In genomic region chr5:136132087-136132486, GRCh38 we compare ENCODE assay signal across 8 cellular contexts. TPM values are rescaled to one million over a fixed set of nuclear protein-coding genes. Genes with fewer than 3 reads are reported as not detected.
DNase-seq lines count a peak whose midpoint lies in the region; ATAC-seq and TF ChIP-seq lines count a peak whose summit lies in the region.

No MANE protein-coding gene starts in this region.

- H3K9me3 ChIP-seq in ES-I3 (ENCODE audit: control insufficient read depth, insufficient read depth, low read length) (no peaks in the 10 kb centered on the region), SU-DHL-6 (ENCODE audit: insufficient read depth, low read length) (no peaks in the 10 kb centered on the region), fibroblast of lung (ENCODE audit: control insufficient read depth, insufficient read depth, low read depth, low read length) (no peaks in the 10 kb centered on the region), neutrophil (no peaks in the 10 kb centered on the region)

- H3K27me3 ChIP-seq in SU-DHL-6 (ENCODE audit: low read length) (no peaks in the 10 kb centered on the region), fibroblast of lung (ENCODE audit: control insufficient read depth, insufficient read depth, low read length) (no peaks in the 10 kb centered on the region), neutrophil (peaks cover 69% of the 10 kb centered on the region)

- peak overlapping the region; percentile 87 for H3K4me3 Mint-ChIP-seq in HFFc6

- no peak for ATAC-seq in HG03108 (IDR thresholded peaks at IDR 0.05; ENCODE audit: unreplicated experiment)

- H3K27ac Mint-ChIP-seq in HFFc6, result peak overlapping the region; percentile 91

- TF ChIP-seq CTCF in HFFc6 (IDR thresholded peaks at IDR 0.05) (no peak), SU-DHL-6 (IDR thresholded peaks at IDR 0.05; ENCODE audit: insufficient read depth, low read length, poor library complexity, severe bottlenecking) (no peak), fibroblast of lung (conservative IDR thresholded peaks at IDR 0.05 in 1 of 2, IDR thresholded peaks at IDR 0.05 in 1 of 2; ENCODE audit: low read depth in 1 of 2, low read length in 2 of 2) (no peak), neutrophil (IDR thresholded peaks at IDR 0.05) (no peak)

- peak overlapping the region; percentile 79 for H2AFZ ChIP-seq in SU-DHL-6 (ENCODE audit: low read depth, low read length, severe bottlenecking)
- peak overlapping the region; percentile 93 for H2AFZ ChIP-seq in fibroblast of lung (ENCODE audit: low read length)

- H3K9me2 ChIP-seq in SU-DHL-6 (replicated peaks; ENCODE audit: insufficient read depth, low read length), result no peaks in the 10 kb centered on the region

- H3K4me1 Mint-ChIP-seq in HFFc6 (ENCODE audit: low read depth), result peaks cover 41% of the 10 kb centered on the region

- no peaks in the 10 kb centered on the region for H3K36me3 Mint-ChIP-seq in HFFc6 (ENCODE audit: low read depth)

- H3K4me2 ChIP-seq in SU-DHL-6 (ENCODE audit: low read depth, low read length, poor library complexity, severe bottlenecking), result peak overlapping the region; percentile 98
- peak overlapping the region; percentile 89 for H3K4me2 ChIP-seq in fibroblast of lung (ENCODE audit: extremely low read depth, insufficient read depth, low read length)

- H3K4me3 ChIP-seq in SU-DHL-6 (ENCODE audit: insufficient read depth, low read length, poor library complexity, severe bottlenecking) (peak overlapping the region; percentile 84), fibroblast of lung (replicated peaks in 1 of 4; ENCODE audit: control extremely low read depth in 1 of 4, insufficient read depth in 1 of 4, low read depth in 3 of 4, low read length in 4 of 4) (peak overlapping the region; percentile 60 to 90 (median 72)), neutrophil (ENCODE audit: low read depth in 1 of 2, low read length in 1 of 2) (peak overlapping the region; percentile 70 to 72)

- H3K27ac ChIP-seq in SU-DHL-6 (ENCODE audit: low read depth, low read length) (peak overlapping the region; percentile 79), fibroblast of lung (ENCODE audit: insufficient read depth, low read length) (peak overlapping the region; percentile 90), neutrophil (no peak overlapping the region)

- H3K27me3 Mint-ChIP-seq in HFFc6 (ENCODE audit: insufficient read depth), result peaks cover 9% of the 10 kb centered on the region; the same call in 1 of the 2 replicates

- H3K4me1 ChIP-seq in ES-I3 (ENCODE audit: insufficient read depth, low read length) (peaks cover 12% of the 10 kb centered on the region; the same call in 1 of the 2 replicates), fibroblast of lung (ENCODE audit: control insufficient read depth, extremely low read depth, insufficient read depth, low read length) (peaks cover 8% of the 10 kb centered on the region), neutrophil (ENCODE audit: control insufficient read depth in 1 of 2, insufficient read depth in 1 of 2, low read depth in 1 of 2, low read length in 1 of 2) (peaks cover 11 to 15% of the 10 kb centered on the region in 2 experiments)

- no peak for DNase-seq in HFFc6
- DNase-seq in fibroblast of lung (ENCODE audit: low read depth in 2 of 2), result no peak
- no peak for DNase-seq in GF-D8 (lab: John Stamatoyannopoulos, UW)
- no peak for DNase-seq in DMS79 (lab: John Stamatoyannopoulos, UW)

- peaks cover 52% of the 10 kb centered on the region for H3K79me2 ChIP-seq in SU-DHL-6 (ENCODE audit: insufficient read depth, low read length)
- peaks cover 43% of the 10 kb centered on the region for H3K79me2 ChIP-seq in fibroblast of lung (ENCODE audit: control insufficient read depth, insufficient read depth, low read length)

- H3K9me3 Mint-ChIP-seq in HFFc6, result no peaks in the 10 kb centered on the region

- H3K9ac ChIP-seq in ES-I3 (ENCODE audit: low read depth, low read length) (peak overlapping the region; percentile 97), SU-DHL-6 (ENCODE audit: low read length) (peak overlapping the region; percentile 89), fibroblast of lung (ENCODE audit: insufficient read depth, low read length) (peak overlapping the region; percentile 98)

- H3F3A ChIP-seq in SU-DHL-6 (ENCODE audit: insufficient read depth), result peaks cover 3% of the 10 kb centered on the region; the same call in 1 of the 2 replicates

- no peaks in the 10 kb centered on the region; the same call in 1 of the 2 replicates for H3K36me3 ChIP-seq in ES-I3 (ENCODE audit: insufficient read depth, low read length)
- peaks cover 11% of the 10 kb centered on the region for H3K36me3 ChIP-seq in SU-DHL-6 (ENCODE audit: low read length)
- H3K36me3 ChIP-seq in fibroblast of lung (ENCODE audit: control insufficient read depth, insufficient read depth, low read length), result no peaks in the 10 kb centered on the region
- no peaks in the 10 kb centered on the region for H3K36me3 ChIP-seq in neutrophil

- H4K20me1 ChIP-seq in SU-DHL-6 (ENCODE audit: low read depth, low read length), result peaks cover 28% of the 10 kb centered on the region
- peaks cover 3% of the 10 kb centered on the region for H4K20me1 ChIP-seq in fibroblast of lung (ENCODE audit: control insufficient read depth, extremely low read depth, insufficient read depth, low read length)

RNA-seq across cellular contexts. Expression of gene SMAD5, which starts 0.6 kb away (rescaled TPM):
- total RNA-seq in HFFc6 (2021; fragmentation: NEBNext Ultra II Directional; extraction: Animal tissue kit (Norgen Biotek cat#: 25700)), result 10 to 100 TPM; 54.9 to 66.9 (median 62.6) TPM
- 43.4 and 44.3 TPM in 2 replicates for total RNA-seq in fibroblast of lung
- 89.4 and 128 TPM in 2 replicates for polyA plus RNA-seq in fibroblast of lung
- 27.1 and 31.8 TPM in 2 replicates for polyA plus RNA-seq in fibroblast of lung (2012)
- 26.4 and 34.5 TPM in 2 replicates for polyA minus RNA-seq in fibroblast of lung (ENCODE audit: low replicate concordance)
